Comparison of ENCODE assay signal across 1 cellular context in genomic region chr3:70716832-70717231, GRCh38.
TF ChIP-seq lines count a peak whose summit lies in the region.

No MANE protein-coding gene starts in this region.

TF ChIP-seq in H1, 55 proteins besides CTCF, POLR2A, EP300 and RAD21 (continued from another document):
- TF ChIP-seq CHD7 (IDR thresholded peaks at IDR 0.05; ENCODE audit: insufficient replicate concordance, low read length): no peak
